In the genomic region with DNA sequence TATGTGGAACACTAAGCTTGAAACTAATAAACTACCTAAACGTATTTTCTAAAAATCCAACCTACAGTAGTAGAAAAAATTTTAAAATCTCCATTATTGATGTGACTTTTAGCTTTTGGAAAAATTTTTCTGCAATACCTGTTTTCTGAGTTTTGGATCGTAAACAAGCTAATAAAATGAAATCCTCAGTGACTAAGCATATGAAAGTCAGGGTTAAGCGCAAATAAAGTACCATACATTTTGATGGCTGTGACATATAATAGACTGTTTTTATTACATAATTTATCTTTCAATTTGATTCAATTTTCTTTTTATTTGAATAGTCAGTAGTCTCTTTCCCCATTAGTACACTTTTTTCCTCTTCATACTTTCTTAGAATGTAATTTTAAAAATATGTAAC, we compare ENCODE assay signal across 28 cellular contexts.
"Had no signal": no experiment of that assay in that cellular context is flagged by ENCODE, and none has a peak within 500 bp of the region (broad histone marks: within the 10 kb centered on the region; RNA-seq: fewer than 3 reads in every experiment).

No MANE protein-coding gene starts in this region.

- H3K4me3 ChIP-seq: stomach, suprapubic skin, testis, thoracic aorta, thyroid gland, tibial artery, tibial nerve, transverse colon, upper lobe of left lung, upper lobe of right lung, uterus, vagina had no signal

- ATAC-seq: stimulated activated effector memory CD8-positive, alpha-beta T cell treated with anti-CD3 and anti-CD28 coated beads, Interleukin-12 subunit alpha, Interleukin-12 subunit beta, amount 100 ng/mL, for 72 hours; stimulated activated memory B cell treated with anti-CD40 and anti-IgM and Interleukin-4, amounts not matched to agents 10 μg/mL and 1 μg/mL and 100 μg/mL, for 72 hours; stimulated activated naive B cell treated with anti-CD40 and anti-IgM and Interleukin-4, amounts not matched to agents 10 μg/mL and 1 μg/mL and 100 μg/mL, for 72 hours; stimulated activated naive CD8-positive, alpha-beta T cell treated with anti-CD3 and anti-CD28 coated beads, Interleukin-15, amount 100 ng/mL, for 72 hours; stimulated activated naive CD8-positive, alpha-beta T cell treated with anti-CD3 and anti-CD28 coated beads, Interleukin-15, Interleukin-2, amounts not matched to agents 100 U/mL and 50 U/mL, for 24 hours; upper lobe of right lung had no signal

- H3K36me3 ChIP-seq: stomach, suprapubic skin, thoracic aorta, thyroid gland, tibial artery, tibial nerve, transverse colon, upper lobe of left lung, upper lobe of right lung, uterus, vagina had no signal

- H3K27me3 ChIP-seq: stomach, suprapubic skin, testis, thyroid gland, tibial artery, tibial nerve, transverse colon, upper lobe of left lung, upper lobe of right lung, uterus, vagina had no signal

- H3K27ac ChIP-seq: stomach, suprapubic skin, testis, thoracic aorta, thyroid gland, tibial artery, tibial nerve, transverse colon, upper lobe of left lung, upper lobe of right lung, uterus, vagina had no signal

- H3K36me3 Mint-ChIP-seq: stimulated activated effector memory CD8-positive, alpha-beta T cell treated with anti-CD3 and anti-CD28 coated beads, Interleukin-12 subunit alpha, Interleukin-12 subunit beta, amount 100 ng/mL, for 72 hours; stimulated activated memory B cell treated with anti-CD40 and anti-IgM and Interleukin-4, amounts not matched to agents 10 μg/mL and 1 μg/mL and 100 μg/mL, for 72 hours; stimulated activated naive B cell treated with anti-CD40 and anti-IgM and Interleukin-4, amounts not matched to agents 10 μg/mL and 1 μg/mL and 100 μg/mL, for 72 hours; type B pancreatic cell had no signal

- H3K27me3 Mint-ChIP-seq: stimulated activated memory B cell treated with anti-CD40 and anti-IgM and Interleukin-4, amounts not matched to agents 10 μg/mL and 1 μg/mL and 100 μg/mL, for 72 hours; stimulated activated naive B cell treated with anti-CD40 and anti-IgM and Interleukin-4, amounts not matched to agents 10 μg/mL and 1 μg/mL and 100 μg/mL, for 72 hours; stimulated activated naive CD8-positive, alpha-beta T cell treated with anti-CD3 and anti-CD28 coated beads, Interleukin-15, amount 100 ng/mL, for 72 hours; stimulated activated naive CD8-positive, alpha-beta T cell treated with anti-CD3 and anti-CD28 coated beads, Interleukin-15, Interleukin-2, amounts not matched to agents 100 ng/mL and 50 ng/mL, for 24 hours; type B pancreatic cell had no signal

- H3K4me3 Mint-ChIP-seq: stimulated activated effector memory CD8-positive, alpha-beta T cell treated with anti-CD3 and anti-CD28 coated beads, Interleukin-12 subunit alpha, Interleukin-12 subunit beta, amount 100 ng/mL, for 72 hours; stimulated activated memory B cell treated with anti-CD40 and anti-IgM and Interleukin-4, amounts not matched to agents 10 μg/mL and 1 μg/mL and 100 μg/mL, for 72 hours; stimulated activated naive B cell treated with anti-CD40 and anti-IgM and Interleukin-4, amounts not matched to agents 10 μg/mL and 1 μg/mL and 100 μg/mL, for 72 hours; stimulated activated naive CD8-positive, alpha-beta T cell treated with anti-CD3 and anti-CD28 coated beads, Interleukin-15, amount 100 ng/mL, for 72 hours; stimulated activated naive CD8-positive, alpha-beta T cell treated with anti-CD3 and anti-CD28 coated beads, Interleukin-15, Interleukin-2, amounts not matched to agents 100 ng/mL and 50 ng/mL, for 24 hours; type B pancreatic cell had no signal

- H3K27ac Mint-ChIP-seq: stimulated activated effector memory CD8-positive, alpha-beta T cell treated with anti-CD3 and anti-CD28 coated beads, Interleukin-12 subunit alpha, Interleukin-12 subunit beta, amount 100 ng/mL, for 72 hours; stimulated activated memory B cell treated with anti-CD40 and anti-IgM and Interleukin-4, amounts not matched to agents 10 μg/mL and 1 μg/mL and 100 μg/mL, for 72 hours; stimulated activated naive B cell treated with anti-CD40 and anti-IgM and Interleukin-4, amounts not matched to agents 10 μg/mL and 1 μg/mL and 100 μg/mL, for 72 hours; stimulated activated naive CD8-positive, alpha-beta T cell treated with anti-CD3 and anti-CD28 coated beads, Interleukin-15, amount 100 ng/mL, for 72 hours; stimulated activated naive CD8-positive, alpha-beta T cell treated with anti-CD3 and anti-CD28 coated beads, Interleukin-15, Interleukin-2, amounts not matched to agents 100 ng/mL and 50 ng/mL, for 24 hours; type B pancreatic cell had no signal

- DNase-seq: stimulated activated CD4-positive, alpha-beta T cell treated with anti-CD3 and anti-CD28 coated beads, Interleukin-2, amount 100 ng/mL, for 48 hours; stimulated activated CD4-positive, alpha-beta T cell treated with anti-CD3 and anti-CD28 coated beads, Interleukin-4, amount 100 ng/mL, for 1 hour; stimulated activated CD4-positive, alpha-beta T cell treated with anti-CD3 and anti-CD28 coated beads, Interleukin-4, amount 100 ng/mL, for 24 hours; stimulated activated CD4-positive, alpha-beta T cell treated with anti-CD3 and anti-CD28 coated beads, Interleukin-4, amount 100 ng/mL, for 4 hours; stimulated activated CD8-positive, alpha-beta memory T cell treated with anti-CD3 and anti-CD28 coated beads, Interleukin-4, amount 100 ng/mL, for 48 hours; stimulated activated naive B cell treated with anti-CD40 and anti-IgM and Interleukin-4, amounts not matched to agents 10 μg/mL and 1 μg/mL and 100 μg/mL, for 72 hours; stimulated activated naive CD4-positive, alpha-beta T cell; stimulated activated naive CD4-positive, alpha-beta T cell treated with Interleukin-2 at 50 U/mL for 16 hours; stimulated activated naive CD8-positive, alpha-beta T cell treated with anti-CD3 and anti-CD28 coated beads, Interleukin-15, amount 100 ng/mL, for 72 hours; stimulated activated naive CD8-positive, alpha-beta T cell treated with anti-CD3 and anti-CD28 coated beads, Interleukin-15, Interleukin-2, amounts not matched to agents 100 U/mL and 50 U/mL, for 24 hours; stomach; substantia nigra; testis; thyroid gland; tibial artery; transverse colon; trophoblast cell; upper lobe of left lung; upper lobe of right lung; uterus had no signal

- H3K4me1 ChIP-seq: stomach, suprapubic skin, testis, thyroid gland, tibial artery, tibial nerve, transverse colon, upper lobe of left lung, upper lobe of right lung, uterus, vagina had no signal

- H3K9me3 ChIP-seq: suprapubic skin, testis, thoracic aorta, thyroid gland, transverse colon, upper lobe of right lung, uterus, vagina had no signal

- H3K9me3 Mint-ChIP-seq: stimulated activated naive CD8-positive, alpha-beta T cell treated with anti-CD3 and anti-CD28 coated beads, Interleukin-15, Interleukin-2, amounts not matched to agents 100 ng/mL and 50 ng/mL, for 24 hours; type B pancreatic cell had no signal

- H3K4me1 Mint-ChIP-seq: stimulated activated effector memory CD8-positive, alpha-beta T cell treated with anti-CD3 and anti-CD28 coated beads, Interleukin-12 subunit alpha, Interleukin-12 subunit beta, amount 100 ng/mL, for 72 hours; stimulated activated memory B cell treated with anti-CD40 and anti-IgM and Interleukin-4, amounts not matched to agents 10 μg/mL and 1 μg/mL and 100 μg/mL, for 72 hours; stimulated activated naive B cell treated with anti-CD40 and anti-IgM and Interleukin-4, amounts not matched to agents 10 μg/mL and 1 μg/mL and 100 μg/mL, for 72 hours; stimulated activated naive CD8-positive, alpha-beta T cell treated with anti-CD3 and anti-CD28 coated beads, Interleukin-15, amount 100 ng/mL, for 72 hours had no signal
